9 cellular contexts compared by ENCODE assay signal in genomic region chr20:40265872-40266533, GRCh38.
DNase-seq lines count a peak whose midpoint lies in the region; ATAC-seq and TF ChIP-seq lines count a peak whose summit lies in the region.
"Had no signal": no experiment of that assay in that cellular context is flagged by ENCODE, and none has a peak within 500 bp of the region (broad histone marks: within the 10 kb centered on the region; RNA-seq: fewer than 3 reads in every experiment).

No MANE protein-coding gene starts in this region.

- H3K4me1 ChIP-seq in GM23338 (ENCODE audit: insufficient read depth), result peaks cover 53% of the 10 kb centered on the region
- no peaks in the 10 kb centered on the region for H3K4me1 ChIP-seq in PC-3 (ENCODE audit: insufficient read depth, low read length)

- CTCF ChIA-PET in PC-3 (lab: Charles Lee), result no interaction called here

- H3K9me2 ChIP-seq in GM23338 (ENCODE audit: insufficient read depth), result no peaks in the 10 kb centered on the region
- no peaks in the 10 kb centered on the region for H3K9me2 ChIP-seq in PC-3 (replicated peaks; ENCODE audit: low read length)

- peaks cover 6% of the 10 kb centered on the region; the same call in 2 of the 3 replicates for H3K9me3 Mint-ChIP-seq in GM23338

- peak; percentile 70 to 79 for TF ChIP-seq CTCF in GM23338 (conservative IDR thresholded peaks at IDR 0.05; ENCODE audit: low read depth in 2 of 2)
- TF ChIP-seq CTCF in PC-3 (conservative IDR thresholded peaks at IDR 0.05; ENCODE audit: low read depth, low read length), result peak; percentile 29; the same call in 1 of the 2 replicates
- TF ChIP-seq CTCF in retinal pigment epithelial cell (conservative IDR thresholded peaks at IDR 0.05; ENCODE audit: low read depth, low read length), result peak; percentile 33

- peak overlapping the region; percentile 70 for H3K4me2 ChIP-seq in GM23338
- no peak overlapping the region for H3K4me2 ChIP-seq in PC-3 (ENCODE audit: low read length)

- H3K36me3 Mint-ChIP-seq in GM23338 (ENCODE audit: low read depth), result peaks cover 38% of the 10 kb centered on the region
- H3K36me3 Mint-ChIP-seq: naive B cell had no signal

- H3K9ac ChIP-seq in PC-3 (ENCODE audit: low read length), result no peak overlapping the region

- H3K4me3 ChIP-seq in GM23338 (no peak overlapping the region), PC-3 (ENCODE audit: low read length) (no peak overlapping the region), retinal pigment epithelial cell (ENCODE audit: low read length) (no peak overlapping the region)

- no TSS peak for BruUV-seq in PC-3 (replicated peaks; lab: Mats Ljungman, UMichigan)

- H3K27ac ChIP-seq in GM23338 (ENCODE audit: low read depth) (no peak overlapping the region), PC-3 (ENCODE audit: low read length) (no peak overlapping the region)

- no peak overlapping the region for H3K4me3 Mint-ChIP-seq in GM23338
- H3K4me3 Mint-ChIP-seq: naive B cell had no signal

- H2AFZ ChIP-seq in GM23338, result no peak overlapping the region
- no peak overlapping the region for H2AFZ ChIP-seq in PC-3 (ENCODE audit: low read length)

- ATAC-seq in GM23338 (peak; percentile 47), PC-3 (no peak), GM18909 (IDR thresholded peaks at IDR 0.05; ENCODE audit: poor library complexity, unreplicated experiment) (no peak), HG03469 (IDR thresholded peaks at IDR 0.05; ENCODE audit: unreplicated experiment) (no peak)

- H3F3A ChIP-seq in GM23338 (replicated peaks; ENCODE audit: low read depth), result peaks cover 6% of the 10 kb centered on the region; the same call in 1 of the 2 replicates
- H3F3A ChIP-seq in PC-3 (ENCODE audit: low read length, unreplicated experiment), result no peaks in the 10 kb centered on the region

- H4K20me1 ChIP-seq in GM23338 (replicated peaks; ENCODE audit: insufficient read depth) (no peaks in the 10 kb centered on the region), PC-3 (ENCODE audit: low read length) (no peaks in the 10 kb centered on the region)

- H3K36me3 ChIP-seq in GM23338 (ENCODE audit: insufficient read depth) (no peaks in the 10 kb centered on the region), PC-3 (ENCODE audit: low read depth, low read length) (no peaks in the 10 kb centered on the region)

- H3K27me3 ChIP-seq in GM23338 (ENCODE audit: insufficient read depth), result no peaks in the 10 kb centered on the region
- H3K27me3 ChIP-seq in PC-3 (ENCODE audit: low read length), result no peaks in the 10 kb centered on the region

- intact Hi-C loops in PC-3 (cut with micrococcal nuclease), result no loop called here

- H3K79me2 ChIP-seq in GM23338 (replicated peaks; ENCODE audit: insufficient read depth) (peaks cover 65% of the 10 kb centered on the region), PC-3 (ENCODE audit: low read length) (no peaks in the 10 kb centered on the region)

- H3K27me3 Mint-ChIP-seq in GM23338 (ENCODE audit: insufficient read depth, low read depth, poor library complexity), result peaks cover 13% of the 10 kb centered on the region

- H3K27ac Mint-ChIP-seq in GM23338, result no peak overlapping the region
- H3K27ac Mint-ChIP-seq: naive B cell had no signal

- POLR2A ChIA-PET in PC-3 (lab: Charles Lee; ENCODE audit: unreplicated experiment), result no interaction called here

- H3K9me3 ChIP-seq in PC-3 (ENCODE audit: low read length), result no peaks in the 10 kb centered on the region

- DNase-seq in GM23338 (ENCODE audit: low spot score) (peak; percentile 54), PC-3 (peak; percentile 23), fibroblast of peridontal ligament (ENCODE audit: extremely low read depth) (peak; percentile 63), retinal pigment epithelial cell (ENCODE audit: low read depth) (no peak), mesenteric fat pad (ENCODE audit: low spot score) (no peak)
- DNase-seq in stimulated activated CD4-positive, alpha-beta T cell treated with anti-CD3 and anti-CD28 coated beads, Interleukin-1b, Interleukin-23, amount 100 ng/mL, for 48 hours, result no peak
- DNase-seq: naive B cell had no signal

- peaks cover 58% of the 10 kb centered on the region for H3K4me1 Mint-ChIP-seq in GM23338
- H3K4me1 Mint-ChIP-seq: naive B cell had no signal

TF ChIP-seq in GM23338, 12 proteins besides CTCF, POLR2A, EP300 and RAD21:
- TF ChIP-seq NANOG (IDR thresholded peaks at IDR 0.05; ENCODE audit: borderline replicate concordance) (no peak), JUNB (IDR thresholded peaks at IDR 0.05; ENCODE audit: unreplicated experiment) (no peak), CREB1 (CRISPR knock-in tag; IDR thresholded peaks at IDR 0.05; ENCODE audit: low read depth) (no peak), ZNF114 (CRISPR knock-in tag; IDR thresholded peaks at IDR 0.05) (no peak)
TF ChIP-seq in GM23338: peak in this region for 0.

Comparison
In these comparisons a context has a peak if more than half of its experiments do, and no peak if none do; other contexts are left out.
1. DNase-seq: peak in GM23338 (single experiment), PC-3 (single experiment) and fibroblast of peridontal ligament (single experiment); none in retinal pigment epithelial cell (single experiment), stimulated activated CD4-positive, alpha-beta T cell treated with anti-CD3 and anti-CD28 coated beads, Interleukin-1b, Interleukin-23, amount 100 ng/mL, for 48 hours (single experiment) and mesenteric fat pad (single experiment).
2. Peak in every context shown above with its lines, with median percentiles within 50 percentile points of each other: CTCF ChIP-seq.